17 cellular contexts compared by ENCODE assay signal in genomic region chr22:42879371-42880021, GRCh38. TPM values are rescaled to one million over a fixed set of nuclear protein-coding genes. Genes with fewer than 3 reads are reported as not detected.
DNase-seq lines count a peak whose midpoint lies in the region; ATAC-seq and TF ChIP-seq lines count a peak whose summit lies in the region.
"Had no signal": no experiment of that assay in that cellular context is flagged by ENCODE, and none has a peak within 500 bp of the region (broad histone marks: within the 10 kb centered on the region; RNA-seq: fewer than 3 reads in every experiment).

No MANE protein-coding gene starts in this region.

- H3K9me3 ChIP-seq in CD8-positive, alpha-beta T cell (ENCODE audit: low read length): no peaks in the 10 kb centered on the region

- H3K4me1 Mint-ChIP-seq in stimulated activated effector memory CD8-positive, alpha-beta T cell treated with anti-CD3 and anti-CD28 coated beads, Interleukin-12 subunit alpha, Interleukin-12 subunit beta, amount 100 ng/mL, for 72 hours: no peaks in the 10 kb centered on the region
- no peaks in the 10 kb centered on the region for H3K4me1 Mint-ChIP-seq in CD8-positive, alpha-beta T cell (ENCODE audit: low read depth)

- CTCF ChIA-PET in CD8-positive, alpha-beta T cell (lab: Charles Lee): no interaction called here

- H3K27me3 Mint-ChIP-seq in CD8-positive, alpha-beta T cell (ENCODE audit: low read depth): no peaks in the 10 kb centered on the region

- DNase-seq in NCI-H1417 (lab: John Stamatoyannopoulos, UW) (peak in 2 of 3 experiments; percentile 39 to 62), NCI-H1417 treated with DMSO at 0.1 percent for 48 hours (lab: John Stamatoyannopoulos, UW) (no peak), NCI-H2196 treated with DMSO at 0.1 percent for 48 hours (lab: John Stamatoyannopoulos, UW; ENCODE audit: unreplicated experiment) (peak; percentile 81), left lobe of liver (ENCODE audit: low spot score) (no peak), SIG-M5 (lab: John Stamatoyannopoulos, UW) (no peak)
- DNase-seq in stimulated activated effector memory CD8-positive, alpha-beta T cell treated with anti-CD3 and anti-CD28 coated beads, Interleukin-12 subunit alpha, Interleukin-12 subunit beta, amount 100 ng/mL, for 72 hours (ENCODE audit: low spot score in 2 of 2): no peak
- DNase-seq in CD8-positive, alpha-beta T cell: no peak
- DNase-seq: 8988T, C1 segment of cervical spinal cord, DMS79 treated with DMSO at 0.1 percent for 48 hours, HCEC 1CT, NCI-H1930, NCI-H226, NCI-H774 had no signal

- TF ChIP-seq CTCF in CD8-positive, alpha-beta T cell (IDR thresholded peaks at IDR 0.05): no peak

- H3K4me3 ChIP-seq in CD8-positive, alpha-beta T cell (ENCODE audit: low read depth, low read length): no peak overlapping the region
- H3K4me3 ChIP-seq: K562 had no signal

- ATAC-seq in left lobe of liver: peak; percentile 20
- no peak for ATAC-seq in stimulated activated effector memory CD8-positive, alpha-beta T cell treated with anti-CD3 and anti-CD28 coated beads, Interleukin-12 subunit alpha, Interleukin-12 subunit beta, amount 100 ng/mL, for 72 hours
- no peak for ATAC-seq in CD8-positive, alpha-beta T cell
- no peak for ATAC-seq in HG02840 (IDR thresholded peaks at IDR 0.05; ENCODE audit: low FRiP score, unreplicated experiment)
- ATAC-seq: K562, Panc1 had no signal

- intact Hi-C loops in CD8-positive, alpha-beta T cell (cut with DNase I, micrococcal nuclease): no loop called here

- POLR2A ChIA-PET in CD8-positive, alpha-beta T cell (lab: Charles Lee): no interaction called here

- H3K27ac ChIP-seq in CD8-positive, alpha-beta T cell (ENCODE audit: low read depth, low read length): no peak overlapping the region

- H3K9me3 Mint-ChIP-seq in stimulated activated effector memory CD8-positive, alpha-beta T cell treated with anti-CD3 and anti-CD28 coated beads, Interleukin-12 subunit alpha, Interleukin-12 subunit beta, amount 100 ng/mL, for 72 hours: no peaks in the 10 kb centered on the region
- no peaks in the 10 kb centered on the region for H3K9me3 Mint-ChIP-seq in CD8-positive, alpha-beta T cell

- H3K4me1 ChIP-seq in CD8-positive, alpha-beta T cell (ENCODE audit: insufficient read depth, low read length): no peaks in the 10 kb centered on the region

- peaks cover 44% of the 10 kb centered on the region for H3K36me3 Mint-ChIP-seq in stimulated activated effector memory CD8-positive, alpha-beta T cell treated with anti-CD3 and anti-CD28 coated beads, Interleukin-12 subunit alpha, Interleukin-12 subunit beta, amount 100 ng/mL, for 72 hours
- H3K36me3 Mint-ChIP-seq in CD8-positive, alpha-beta T cell: peaks cover 81% of the 10 kb centered on the region

- H3K27ac Mint-ChIP-seq in stimulated activated effector memory CD8-positive, alpha-beta T cell treated with anti-CD3 and anti-CD28 coated beads, Interleukin-12 subunit alpha, Interleukin-12 subunit beta, amount 100 ng/mL, for 72 hours: peak overlapping the region; percentile 37
- H3K27ac Mint-ChIP-seq in CD8-positive, alpha-beta T cell: no peak overlapping the region

- H3K4me3 Mint-ChIP-seq in stimulated activated effector memory CD8-positive, alpha-beta T cell treated with anti-CD3 and anti-CD28 coated beads, Interleukin-12 subunit alpha, Interleukin-12 subunit beta, amount 100 ng/mL, for 72 hours: no peak overlapping the region
- no peak overlapping the region for H3K4me3 Mint-ChIP-seq in CD8-positive, alpha-beta T cell

- H3K27me3 ChIP-seq in CD8-positive, alpha-beta T cell (ENCODE audit: insufficient read depth, low read length): no peaks in the 10 kb centered on the region

- peaks cover 26% of the 10 kb centered on the region for H3K36me3 ChIP-seq in CD8-positive, alpha-beta T cell (ENCODE audit: insufficient read depth, low read length)

RNA-seq across cellular contexts. Expression of gene ARFGAP3, which starts 22.4 kb away (rescaled TPM):
- 20.2 TPM for total RNA-seq in left lobe of liver
- total RNA-seq in CD8-positive, alpha-beta T cell: 10 to 100 TPM; 25.4 TPM

Comparison
In these comparisons a context has a peak if more than half of its experiments do, and no peak if none do; other contexts are left out.
1. DNase-seq: peak in NCI-H1417 (2 of 3) and NCI-H2196 treated with DMSO at 0.1 percent for 48 hours (single experiment); none in NCI-H1417 treated with DMSO at 0.1 percent for 48 hours (single experiment), left lobe of liver (single experiment), stimulated activated effector memory CD8-positive, alpha-beta T cell treated with anti-CD3 and anti-CD28 coated beads, Interleukin-12 subunit alpha, Interleukin-12 subunit beta, amount 100 ng/mL, for 72 hours (0 of 2), SIG-M5 (single experiment) and CD8-positive, alpha-beta T cell (0 of 7).